9 cellular contexts compared by ENCODE assay signal in the genomic region with DNA sequence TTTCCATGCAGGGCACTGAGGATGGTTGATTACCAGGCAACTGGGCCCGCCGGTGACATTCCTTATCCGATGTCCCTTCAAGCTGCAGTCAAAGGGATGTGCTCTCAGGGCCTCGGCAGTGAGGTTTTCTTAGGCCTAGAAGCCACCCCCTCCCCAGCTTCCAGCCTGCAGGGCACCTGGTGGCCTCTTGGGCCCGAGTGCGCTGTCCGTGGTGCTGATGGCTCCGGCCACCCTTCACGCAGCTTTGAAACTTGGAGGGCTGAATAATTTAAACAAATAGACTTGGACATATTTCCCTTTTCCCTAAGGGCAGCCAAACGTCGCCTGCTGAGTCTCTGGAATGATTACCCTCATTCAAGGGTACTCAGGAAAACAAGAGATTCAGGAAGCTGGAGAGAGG. TPM values are rescaled to one million over a fixed set of nuclear protein-coding genes. Genes with fewer than 3 reads are reported as not detected.
DNase-seq lines count a peak whose midpoint lies in the region; ATAC-seq and TF ChIP-seq lines count a peak whose summit lies in the region.
"Had no signal": no experiment of that assay in that cellular context is flagged by ENCODE, and none has a peak within 500 bp of the region (broad histone marks: within the 10 kb centered on the region; RNA-seq: fewer than 3 reads in every experiment).

No MANE protein-coding gene starts in this region.

- no peak for ATAC-seq in activated T-cell treated with anti-CD3 and anti-CD28 coated beads, Interleukin-2, amount 50 U/mL, for 72 hours (replicated peaks in 1 of 2)
- no peak for ATAC-seq in GM21619 (IDR thresholded peaks at IDR 0.05; ENCODE audit: unreplicated experiment)

- H3K27ac ChIP-seq in hepatocyte, result no peak overlapping the region

- no peaks in the 10 kb centered on the region for H3K4me1 ChIP-seq in hepatocyte (ENCODE audit: insufficient read depth)

- TF ChIP-seq CTCF in hepatocyte (IDR thresholded peaks at IDR 0.05; ENCODE audit: poor library complexity), result no peak

- H3K9me3 Mint-ChIP-seq in activated T-cell treated with anti-CD3 and anti-CD28 coated beads, Interleukin-2, amount 50 U/mL, for 72 hours, result no peaks in the 10 kb centered on the region
- H3K9me3 Mint-ChIP-seq: activated T-cell treated with anti-CD3 and anti-CD28 coated beads, Interleukin-2, amount 50 U/mL, for 4 hours had no signal

- H3K36me3 Mint-ChIP-seq in activated T-cell treated with anti-CD3 and anti-CD28 coated beads, Interleukin-2, amount 50 U/mL, for 72 hours (ENCODE audit: insufficient read depth in 2 of 2), result no peaks in the 10 kb centered on the region

- peaks cover 20% of the 10 kb centered on the region for H3K4me1 Mint-ChIP-seq in activated T-cell treated with anti-CD3 and anti-CD28 coated beads, Interleukin-2, amount 50 U/mL, for 72 hours (ENCODE audit: low read depth)

- no peak overlapping the region for H2AFZ ChIP-seq in hepatocyte

- no peaks in the 10 kb centered on the region for H3K36me3 ChIP-seq in hepatocyte (replicated peaks; ENCODE audit: insufficient read depth, low read depth)

- peaks cover 21% of the 10 kb centered on the region for H3K27me3 ChIP-seq in hepatocyte

- no peak overlapping the region for H3K27ac Mint-ChIP-seq in activated T-cell treated with anti-CD3 and anti-CD28 coated beads, Interleukin-2, amount 50 U/mL, for 72 hours

- peak; percentile 35 for DNase-seq in activated gamma-delta T cell treated with Interleukin-2 at 50 U/mL for 16 hours
- DNase-seq in activated gamma-delta T cell (lab: John Stamatoyannopoulos, UW), result no peak
- peak; percentile 62 for DNase-seq in NCI-H146 (lab: John Stamatoyannopoulos, UW)
- peak; percentile 41 to 49 for DNase-seq in activated T-cell treated with anti-CD3 and anti-CD28 coated beads, Interleukin-2, amount 50 U/mL, for 72 hours
- DNase-seq in hepatocyte (ENCODE audit: low spot score), result peak; percentile 85
- peak; percentile 37 for DNase-seq in stimulated activated CD4-positive, alpha-beta T cell treated with anti-CD3 and anti-CD28 coated beads, Interleukin-4, amount 100 ng/mL, for 1 hour
- DNase-seq in NCI-H1694 treated with DMSO at 0.1 percent for 48 hours (lab: John Stamatoyannopoulos, UW), result no peak
- DNase-seq: activated T-cell treated with anti-CD3 and anti-CD28 coated beads, Interleukin-2, amount 50 U/mL, for 4 hours had no signal

- no peaks in the 10 kb centered on the region for H3K79me2 ChIP-seq in hepatocyte

- H3K4me2 ChIP-seq in hepatocyte, result no peak overlapping the region

- no peaks in the 10 kb centered on the region for H3K9me2 ChIP-seq in hepatocyte (replicated peaks; ENCODE audit: insufficient read depth)

- 7% methylated on average over 11 of the region's 11 CpGs for WGBS in hepatocyte (ENCODE audit: low lambda C conversion rate, missing lambda C conversion rate)

- peaks cover 68% of the 10 kb centered on the region for H3K27me3 Mint-ChIP-seq in activated T-cell treated with anti-CD3 and anti-CD28 coated beads, Interleukin-2, amount 50 U/mL, for 72 hours (ENCODE audit: low read depth)

- no peaks in the 10 kb centered on the region for H3K9me3 ChIP-seq in hepatocyte (ENCODE audit: low read depth)

- no peak overlapping the region for H3K4me3 ChIP-seq in hepatocyte

- no peaks in the 10 kb centered on the region for H4K20me1 ChIP-seq in hepatocyte (ENCODE audit: insufficient read depth, poor library complexity, severe bottlenecking)

- no peak overlapping the region for H3K4me3 Mint-ChIP-seq in activated T-cell treated with anti-CD3 and anti-CD28 coated beads, Interleukin-2, amount 50 U/mL, for 72 hours
- H3K4me3 Mint-ChIP-seq: activated T-cell treated with anti-CD3 and anti-CD28 coated beads, Interleukin-2, amount 50 U/mL, for 4 hours had no signal

RNA-seq across cellular contexts. Expression of gene MLN, which starts 8.9 kb away (rescaled TPM):
- not detected for total RNA-seq in activated T-cell treated with anti-CD3 and anti-CD28 coated beads, Interleukin-2, amount 50 U/mL, for 72 hours
- 2.3 and 6.7 TPM in 2 replicates for total RNA-seq in hepatocyte
- 0.86 and 1.1 TPM in 2 replicates for polyA plus RNA-seq in hepatocyte
- total RNA-seq: activated T-cell treated with anti-CD3 and anti-CD28 coated beads, Interleukin-2, amount 50 U/mL, for 4 hours had no signal

RNA-seq across cellular contexts. Expression of gene LEMD2, which starts 23.7 kb away (rescaled TPM):
- total RNA-seq in activated T-cell treated with anti-CD3 and anti-CD28 coated beads, Interleukin-2, amount 50 U/mL, for 72 hours, result 10 to 100 TPM; 76.4 to 93.8 TPM
- total RNA-seq in hepatocyte, result 38.1 and 41.5 TPM in 2 replicates
- polyA plus RNA-seq in hepatocyte, result 66.3 and 68.2 TPM in 2 replicates

Comparison
In these comparisons a context has a peak if more than half of its experiments do, and no peak if none do; other contexts are left out.
1. DNase-seq: peak in activated gamma-delta T cell treated with Interleukin-2 at 50 U/mL for 16 hours (single experiment), NCI-H146 (single experiment), activated T-cell treated with anti-CD3 and anti-CD28 coated beads, Interleukin-2, amount 50 U/mL, for 72 hours (2 of 2), hepatocyte (single experiment) and stimulated activated CD4-positive, alpha-beta T cell treated with anti-CD3 and anti-CD28 coated beads, Interleukin-4, amount 100 ng/mL, for 1 hour (single experiment); none in activated gamma-delta T cell (single experiment) and NCI-H1694 treated with DMSO at 0.1 percent for 48 hours (single experiment).